8 cellular contexts compared by ENCODE assay signal in genomic region chr13:99151516-99151915, GRCh38. TPM values are rescaled to one million over a fixed set of nuclear protein-coding genes. Genes with fewer than 3 reads are reported as not detected.
DNase-seq lines count a peak whose midpoint lies in the region; ATAC-seq and TF ChIP-seq lines count a peak whose summit lies in the region.

No MANE protein-coding gene starts in this region.

- TF ChIP-seq CTCF in GM13977 (IDR thresholded peaks at IDR 0.05; ENCODE audit: extremely low read depth, insufficient read depth, missing control alignments): no peak
- TF ChIP-seq CTCF in fibroblast of the aortic adventitia (IDR thresholded peaks at IDR 0.05; ENCODE audit: insufficient read depth, low read length): no peak
- TF ChIP-seq CTCF in dorsolateral prefrontal cortex (IDR thresholded peaks at IDR 0.05 in 54 of 56, conservative IDR thresholded peaks at IDR 0.05 in 2 of 56; ENCODE audit: low read depth in 1 of 56, partially characterized antibody in 56 of 56): no peak

- H3K27me3 ChIP-seq in dorsolateral prefrontal cortex: no peaks in the 10 kb centered on the region

- H3K4me3 ChIP-seq in fibroblast of the aortic adventitia (ENCODE audit: low read depth, low read length) (no peak overlapping the region), dorsolateral prefrontal cortex (no peak overlapping the region)

- no peak overlapping the region for H3K27ac ChIP-seq in dorsolateral prefrontal cortex

- TF ChIP-seq RAD21 in Ishikawa (IDR thresholded peaks at IDR 0.05; ENCODE audit: low read depth): no peak

- intact Hi-C loops in dorsolateral prefrontal cortex (cut with DNase I): no loop called here

- peak; percentile 90 for ATAC-seq in GM21723 (IDR thresholded peaks at IDR 0.05; ENCODE audit: unreplicated experiment)

- TF ChIP-seq EP300 in Ishikawa (IDR thresholded peaks at IDR 0.05; ENCODE audit: borderline replicate concordance): no peak

- DNase-seq in GM13977 (ENCODE audit: low spot score) (peak; percentile 46), fibroblast of the aortic adventitia (ENCODE audit: low read depth) (peak; percentile 65), dorsolateral prefrontal cortex (no peak), iPS-NIHi11 (ENCODE audit: low spot score) (no peak), NCI-H345 (lab: John Stamatoyannopoulos, UW) (no peak), NCI-H446 treated with DMSO at 0.1 percent for 48 hours (lab: John Stamatoyannopoulos, UW) (no peak)

- in situ Hi-C loops in GM13977 (cut with MboI; ENCODE audit: low pct_unique_long_range_greater_than_20kb, low sequenced_read_pairs, unreplicated experiment): no loop called here

TF ChIP-seq in Ishikawa, 13 proteins besides CTCF, POLR2A, EP300 and RAD21:
- TF ChIP-seq, protein P1, sequence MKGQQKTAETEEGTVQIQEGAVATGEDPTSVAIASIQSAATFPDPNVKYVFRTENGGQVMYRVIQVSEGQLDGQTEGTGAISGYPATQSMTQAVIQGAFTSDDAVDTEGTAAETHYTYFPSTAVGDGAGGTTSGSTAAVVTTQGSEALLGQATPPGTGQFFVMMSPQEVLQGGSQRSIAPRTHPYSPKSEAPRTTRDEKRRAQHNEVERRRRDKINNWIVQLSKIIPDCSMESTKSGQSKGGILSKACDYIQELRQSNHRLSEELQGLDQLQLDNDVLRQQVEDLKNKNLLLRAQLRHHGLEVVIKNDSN (IDR thresholded peaks at IDR 0.05): peak; percentile 57; the same call in 1 of the 2 replicates
- TF ChIP-seq YY1 (IDR thresholded peaks at IDR 0.05; ENCODE audit: low read depth) (0 out of 2 replicates have a peak, but pooled peaks have one; percentile 40), CREB1 (IDR thresholded peaks at IDR 0.05; ENCODE audit: low read depth) (no peak), ZBTB7A (IDR thresholded peaks at IDR 0.05; ENCODE audit: low read depth) (no peak)
- TF ChIP-seq, protein P2, sequence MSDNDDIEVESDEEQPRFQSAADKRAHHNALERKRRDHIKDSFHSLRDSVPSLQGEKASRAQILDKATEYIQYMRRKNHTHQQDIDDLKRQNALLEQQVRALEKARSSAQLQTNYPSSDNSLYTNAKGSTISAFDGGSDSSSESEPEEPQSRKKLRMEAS (IDR thresholded peaks at IDR 0.05): peak; percentile 50; the same call in 1 of the 2 replicates

RNA-seq across cellular contexts. Expression of gene UBAC2, which starts 49.1 kb away (rescaled TPM):
- total RNA-seq in fibroblast of the aortic adventitia (ENCODE audit: low replicate concordance) (17.8 and 33.8 TPM in 2 replicates), dorsolateral prefrontal cortex (10 to 100 TPM; 29.3 to 62.3 (median 43.6) TPM)

Comparison
In these comparisons a context has a peak if more than half of its experiments do, and no peak if none do; other contexts are left out.
1. DNase-seq: peak in GM13977 (single experiment) and fibroblast of the aortic adventitia (single experiment); none in dorsolateral prefrontal cortex (0 of 10), iPS-NIHi11 (single experiment), NCI-H345 (single experiment) and NCI-H446 treated with DMSO at 0.1 percent for 48 hours (single experiment).